8 cellular contexts compared by ENCODE assay signal in the genomic region with DNA sequence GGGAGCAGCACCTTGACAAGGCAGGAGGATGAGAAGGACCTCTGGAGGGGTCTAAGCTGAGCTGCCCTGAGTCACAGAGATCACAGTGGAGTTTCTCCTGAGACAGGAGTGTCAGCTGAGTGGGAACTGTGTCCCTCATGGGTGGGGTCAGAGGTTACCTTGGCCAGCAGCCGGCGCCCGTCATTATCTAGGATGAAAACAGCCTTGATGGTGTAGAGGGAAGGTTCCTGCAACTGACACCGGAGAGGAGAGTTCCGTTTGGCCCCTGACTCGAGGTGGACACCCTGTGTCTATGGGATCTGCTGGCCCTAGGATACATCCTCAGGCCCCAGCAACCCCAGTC. TPM values are rescaled to one million over a fixed set of nuclear protein-coding genes. Genes with fewer than 3 reads are reported as not detected.
DNase-seq lines count a peak whose midpoint lies in the region; TF ChIP-seq lines count a peak whose summit lies in the region.

No MANE protein-coding gene starts in this region.

- H3K36me3 ChIP-seq in liver (ENCODE audit: control insufficient read depth in 4 of 4, insufficient read depth in 3 of 4, low read depth in 1 of 4, low read length in 3 of 4) (no peaks in the 10 kb centered on the region), suprapubic skin (peaks cover 3% of the 10 kb centered on the region)

- in situ Hi-C loops in astrocyte of the cerebellum (cut with HindIII; ENCODE audit: low sequenced_read_pairs) = no loop called here

- H3K9me3 Mint-ChIP-seq in activated CD4-positive, alpha-beta T cell treated with anti-CD3 and anti-CD28 coated beads, Interleukin-2, amount 10 ng/mL, durations not matched to agents 7 days and 5 days = no peaks in the 10 kb centered on the region

- no peak for TF ChIP-seq CTCF in astrocyte of the cerebellum (IDR thresholded peaks at IDR 0.05; ENCODE audit: low read depth, low read length, missing control alignments)
- no peak for TF ChIP-seq CTCF in liver (IDR thresholded peaks at IDR 0.05; ENCODE audit: low read depth, low read length, missing input control)
- TF ChIP-seq CTCF in suprapubic skin (IDR thresholded peaks at IDR 0.05) = no peak
- TF ChIP-seq CTCF in GM10266 (IDR thresholded peaks at IDR 0.05; ENCODE audit: control insufficient read depth, insufficient read depth, low read depth, missing control alignments) = no peak

- no peak for DNase-seq in activated CD4-positive, alpha-beta T cell treated with anti-CD3 and anti-CD28 coated beads, Interleukin-2, amount 10 ng/mL, durations not matched to agents 7 days and 5 days
- DNase-seq in activated CD4-positive, alpha-beta T cell treated with anti-CD3 and anti-CD28 coated beads for 48 hours = no peak
- DNase-seq in astrocyte of the cerebellum (ENCODE audit: low read depth) (no peak), suprapubic skin (ENCODE audit: low spot score in 2 of 2) (no peak), NCI-H82 treated with DMSO at 0.1 percent for 48 hours (lab: John Stamatoyannopoulos, UW; ENCODE audit: unreplicated experiment) (no peak), GM10266 (ENCODE audit: extremely low spot score) (no peak), NCI-H524 (lab: John Stamatoyannopoulos, UW) (no peak)

- no peak for TF ChIP-seq POLR2A in suprapubic skin (IDR thresholded peaks at IDR 0.05)

- no peak overlapping the region for H3K9ac ChIP-seq in liver (ENCODE audit: low read depth in 1 of 2, low read length in 2 of 2)

- no peak overlapping the region for H3K27ac Mint-ChIP-seq in activated CD4-positive, alpha-beta T cell treated with anti-CD3 and anti-CD28 coated beads, Interleukin-2, amount 10 ng/mL, durations not matched to agents 7 days and 5 days

- H3K36me3 Mint-ChIP-seq in activated CD4-positive, alpha-beta T cell treated with anti-CD3 and anti-CD28 coated beads, Interleukin-2, amount 10 ng/mL, durations not matched to agents 7 days and 5 days (ENCODE audit: low read depth) = no peaks in the 10 kb centered on the region

- H3K27ac ChIP-seq in liver (ENCODE audit: low read depth in 1 of 2, low read length in 2 of 2) (no peak overlapping the region), suprapubic skin (peak overlapping the region; percentile 3)

- H3K9me3 ChIP-seq in liver (ENCODE audit: control insufficient read depth in 4 of 4, low read length in 3 of 4) (no peaks in the 10 kb centered on the region), suprapubic skin (no peaks in the 10 kb centered on the region)

- CTCF ChIA-PET in activated CD4-positive, alpha-beta T cell treated with anti-CD3 and anti-CD28 coated beads, Interleukin-2, amount 10 ng/mL, durations not matched to agents 7 days and 5 days (lab: Charles Lee) = interaction anchor here (0.7 to 3.7 kb wide), 13 partner anchors 10 to 556 kb away, joined by 3 to 23 read pairs (median 3); a partner anchor contains a TSS

- H3K27me3 Mint-ChIP-seq in activated CD4-positive, alpha-beta T cell treated with anti-CD3 and anti-CD28 coated beads, Interleukin-2, amount 10 ng/mL, durations not matched to agents 7 days and 5 days = peaks cover 44% of the 10 kb centered on the region

- H3K27me3 ChIP-seq in liver (ENCODE audit: control insufficient read depth in 4 of 4, insufficient read depth in 4 of 4, low read length in 3 of 4) (no peaks in the 10 kb centered on the region), suprapubic skin (no peaks in the 10 kb centered on the region)

- peaks cover 0 to 12% (median 7%) of the 10 kb centered on the region in 4 donors for H3K4me1 ChIP-seq in liver (ENCODE audit: control insufficient read depth in 4 of 4, insufficient read depth in 4 of 4, low read length in 3 of 4)
- peaks cover 16% of the 10 kb centered on the region for H3K4me1 ChIP-seq in suprapubic skin

- no peak for TF ChIP-seq RAD21 in liver (IDR thresholded peaks at IDR 0.05)

- H3K4me3 ChIP-seq in astrocyte of the cerebellum (ENCODE audit: low read depth, low read length) = peak overlapping the region; percentile 56
- H3K4me3 ChIP-seq in liver (ENCODE audit: low read depth in 1 of 3, low read length in 3 of 3) = peak overlapping the region in 2 of 3 donors; percentile 60 to 67
- H3K4me3 ChIP-seq in suprapubic skin = peak overlapping the region; percentile 80

- 53% methylated on average over 6 of the region's 6 CpGs for WGBS in liver
- 24% methylated on average over 6 of the region's 6 CpGs for WGBS in suprapubic skin

- peak overlapping the region; percentile 70 for H3K4me3 Mint-ChIP-seq in activated CD4-positive, alpha-beta T cell treated with anti-CD3 and anti-CD28 coated beads, Interleukin-2, amount 10 ng/mL, durations not matched to agents 7 days and 5 days

- POLR2A ChIA-PET in activated CD4-positive, alpha-beta T cell treated with anti-CD3 and anti-CD28 coated beads, Interleukin-2, amount 10 ng/mL, durations not matched to agents 7 days and 5 days (lab: Charles Lee) = no interaction called here

- peaks cover 18% of the 10 kb centered on the region for H3K4me1 Mint-ChIP-seq in activated CD4-positive, alpha-beta T cell treated with anti-CD3 and anti-CD28 coated beads, Interleukin-2, amount 10 ng/mL, durations not matched to agents 7 days and 5 days

- no peak for TF ChIP-seq EP300 in suprapubic skin (IDR thresholded peaks at IDR 0.05)

TF ChIP-seq in liver, 16 proteins besides CTCF, POLR2A, EP300 and RAD21:
- TF ChIP-seq, protein P1, sequence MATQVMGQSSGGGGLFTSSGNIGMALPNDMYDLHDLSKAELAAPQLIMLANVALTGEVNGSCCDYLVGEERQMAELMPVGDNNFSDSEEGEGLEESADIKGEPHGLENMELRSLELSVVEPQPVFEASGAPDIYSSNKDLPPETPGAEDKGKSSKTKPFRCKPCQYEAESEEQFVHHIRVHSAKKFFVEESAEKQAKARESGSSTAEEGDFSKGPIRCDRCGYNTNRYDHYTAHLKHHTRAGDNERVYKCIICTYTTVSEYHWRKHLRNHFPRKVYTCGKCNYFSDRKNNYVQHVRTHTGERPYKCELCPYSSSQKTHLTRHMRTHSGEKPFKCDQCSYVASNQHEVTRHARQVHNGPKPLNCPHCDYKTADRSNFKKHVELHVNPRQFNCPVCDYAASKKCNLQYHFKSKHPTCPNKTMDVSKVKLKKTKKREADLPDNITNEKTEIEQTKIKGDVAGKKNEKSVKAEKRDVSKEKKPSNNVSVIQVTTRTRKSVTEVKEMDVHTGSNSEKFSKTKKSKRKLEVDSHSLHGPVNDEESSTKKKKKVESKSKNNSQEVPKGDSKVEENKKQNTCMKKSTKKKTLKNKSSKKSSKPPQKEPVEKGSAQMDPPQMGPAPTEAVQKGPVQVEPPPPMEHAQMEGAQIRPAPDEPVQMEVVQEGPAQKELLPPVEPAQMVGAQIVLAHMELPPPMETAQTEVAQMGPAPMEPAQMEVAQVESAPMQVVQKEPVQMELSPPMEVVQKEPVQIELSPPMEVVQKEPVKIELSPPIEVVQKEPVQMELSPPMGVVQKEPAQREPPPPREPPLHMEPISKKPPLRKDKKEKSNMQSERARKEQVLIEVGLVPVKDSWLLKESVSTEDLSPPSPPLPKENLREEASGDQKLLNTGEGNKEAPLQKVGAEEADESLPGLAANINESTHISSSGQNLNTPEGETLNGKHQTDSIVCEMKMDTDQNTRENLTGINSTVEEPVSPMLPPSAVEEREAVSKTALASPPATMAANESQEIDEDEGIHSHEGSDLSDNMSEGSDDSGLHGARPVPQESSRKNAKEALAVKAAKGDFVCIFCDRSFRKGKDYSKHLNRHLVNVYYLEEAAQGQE (IDR thresholded peaks at IDR 0.05) = no peak
- TF ChIP-seq HNF4A (conservative IDR thresholded peaks at IDR 0.05) (no peak), GABPA (IDR thresholded peaks at IDR 0.05 in 1 of 2, conservative IDR thresholded peaks at IDR 0.05 in 1 of 2) (no peak)
TF ChIP-seq in liver: peak in this region for 0.

RNA-seq across cellular contexts. Expression of a gene that starts 0.9 kb away (rescaled TPM):
- 1 to 10 TPM; 3.4 to 4.0 TPM for total RNA-seq in activated CD4-positive, alpha-beta T cell treated with anti-CD3 and anti-CD28 coated beads, Interleukin-2, amount 10 ng/mL, durations not matched to agents 7 days and 5 days
- total RNA-seq in liver (10 to 100 TPM in 1 of 2 donors, 1 to 10 TPM in 1; 2.6 to 13.3 TPM), suprapubic skin (10 to 100 TPM in 3 of 4 donors, 1 to 10 TPM in 1; 9.7 to 17.2 (median 12.5) TPM)
- polyA plus RNA-seq in liver = 10 to 100 TPM; 22.4 to 38.1 TPM

RNA-seq across cellular contexts. Expression of a gene that starts 11.5 kb away (rescaled TPM):
- total RNA-seq in activated CD4-positive, alpha-beta T cell treated with anti-CD3 and anti-CD28 coated beads, Interleukin-2, amount 10 ng/mL, durations not matched to agents 7 days and 5 days = 10 to 100 TPM; 53.2 to 65.9 TPM
- total RNA-seq in liver = 10 to 100 TPM; 37.5 to 79.5 TPM
- polyA plus RNA-seq in liver = 10 to 100 TPM; 14.3 to 77.7 TPM
- total RNA-seq in suprapubic skin = 100 to 1,000 TPM in 2 of 4 donors, 10 to 100 TPM in 2; 89.9 to 250 (median 138) TPM
